In genomic region chr2:40355451-40355850, GRCh38 we compare ENCODE assay signal across 33 cellular contexts.
"Had no signal": no experiment of that assay in that cellular context is flagged by ENCODE, and none has a peak within 500 bp of the region (broad histone marks: within the 10 kb centered on the region; RNA-seq: fewer than 3 reads in every experiment).

No MANE protein-coding gene starts in this region.

- H3K27me3 ChIP-seq: MG63 had no signal

- H3K36me3 ChIP-seq: MG63 had no signal

- H3K4me3 ChIP-seq: MG63 had no signal

- DNase-seq: Karpas-422, Kasumi-1, MG63, MM.1S, MV-4-11, NCI-H1048, NCI-H1092, NCI-H1092 treated with DMSO at 0.1 percent for 48 hours, NCI-H1105, NCI-H1105 treated with DMSO at 0.1 percent for 48 hours, NCI-H1417, NCI-H1417 treated with DMSO at 0.1 percent for 48 hours, NCI-H1436, NCI-H1436 treated with DMSO at 0.1 percent for 48 hours, NCI-H1694, NCI-H1694 treated with DMSO at 0.1 percent for 48 hours, NCI-H187, NCI-H187 treated with DMSO at 0.1 percent for 48 hours, NCI-H1930, NCI-H2029, NCI-H2029 treated with DMSO at 0.1 percent for 48 hours, NCI-H2081, NCI-H2081 treated with DMSO at 0.1 percent for 48 hours, NCI-H2107, NCI-H2171, NCI-H2171 treated with DMSO at 0.1 percent for 48 hours, NCI-H2227 treated with DMSO at 0.1 percent for 48 hours, NCI-H226, NCI-H345, NCI-H446, NCI-H446 treated with DMSO at 0.1 percent for 48 hours, NCI-H510A, NCI-H510A treated with DMSO at 0.1 percent for 48 hours had no signal

- H3K9me3 ChIP-seq: MG63 had no signal
